13 cellular contexts compared by ENCODE assay signal in the genomic region with DNA sequence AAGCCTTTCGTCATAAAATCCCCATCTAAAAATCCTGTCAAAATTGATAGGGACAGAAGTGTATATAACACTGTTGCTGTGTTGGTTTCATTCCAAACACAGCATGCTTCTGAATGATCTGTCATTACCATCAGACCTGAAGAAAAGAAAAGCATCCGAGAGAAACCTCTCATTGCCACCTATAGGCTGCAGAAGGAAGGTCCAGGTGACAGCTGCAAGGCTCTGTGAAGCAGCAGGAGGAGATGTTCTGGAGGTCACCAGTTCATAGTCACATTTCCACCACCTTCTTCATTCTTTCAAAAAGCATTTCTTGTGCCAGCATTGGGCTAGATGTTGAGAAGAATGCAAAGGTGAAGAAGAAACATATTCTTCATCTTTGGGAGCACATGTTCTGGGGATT.
DNase-seq lines count a peak whose midpoint lies in the region; ATAC-seq and TF ChIP-seq lines count a peak whose summit lies in the region.
"Had no signal": no experiment of that assay in that cellular context is flagged by ENCODE, and none has a peak within 500 bp of the region (broad histone marks: within the 10 kb centered on the region; RNA-seq: fewer than 3 reads in every experiment).

No MANE protein-coding gene starts in this region.

- no peaks in the 10 kb centered on the region for H3K9me3 Mint-ChIP-seq in nephron
- H3K9me3 Mint-ChIP-seq: T-helper 1 cell treated with Interleukin-12 subunit alpha and Interleukin-12 subunit beta and Interleukin-4 antibody, amounts not matched to agents 30 μg/mL and 1 μg/mL, for 36 hours had no signal

- H3K4me1 Mint-ChIP-seq in nephron, result peaks cover 38% of the 10 kb centered on the region

- no peak overlapping the region for H3K4me3 ChIP-seq in astrocyte of the spinal cord (ENCODE audit: low read depth, low read length)
- H3K4me3 ChIP-seq: sigmoid colon, vagina had no signal

- TF ChIP-seq CTCF in astrocyte of the spinal cord (IDR thresholded peaks at IDR 0.05; ENCODE audit: low read depth, low read length), result peak; percentile 12
- TF ChIP-seq CTCF in nephron (IDR thresholded peaks at IDR 0.05; ENCODE audit: unreplicated experiment in 3 of 3), result peak; percentile 15 to 37 (median 34)

- in situ Hi-C loops in astrocyte of the spinal cord (cut with HindIII; ENCODE audit: low sequenced_read_pairs), result no loop called here

- H3K4me3 Mint-ChIP-seq in nephron, result no peak overlapping the region
- H3K4me3 Mint-ChIP-seq: T-helper 1 cell treated with Interleukin-12 subunit alpha and Interleukin-12 subunit beta and Interleukin-4 antibody, amounts not matched to agents 30 μg/mL and 1 μg/mL, for 36 hours had no signal

- peak; percentile 53 for ATAC-seq in GM18502 (IDR thresholded peaks at IDR 0.05; ENCODE audit: poor library complexity, unreplicated experiment)
- ATAC-seq in HG02642 (IDR thresholded peaks at IDR 0.05; ENCODE audit: poor library complexity, unreplicated experiment), result no peak
- ATAC-seq: left ventricle myocardium superior had no signal

- H3K36me3 Mint-ChIP-seq in nephron (ENCODE audit: low read depth), result no peaks in the 10 kb centered on the region

- no peaks in the 10 kb centered on the region for H3K27me3 Mint-ChIP-seq in nephron (ENCODE audit: low read depth)

- DNase-seq in HT-29 (ENCODE audit: low spot score) (peak; percentile 58), astrocyte of the spinal cord (ENCODE audit: low read depth, low spot score) (no peak), DMS79 treated with DMSO at 0.1 percent for 48 hours (lab: John Stamatoyannopoulos, UW) (no peak)
- no peak for DNase-seq in NK-92 treated with Interleukin-12 subunit alpha and Interleukin-12 subunit beta, amount 100 ng/mL, for 24 hours (lab: John Stamatoyannopoulos, UW)
- DNase-seq: activated CD8-positive, alpha-beta memory T cell treated with anti-CD3 and anti-CD28 coated beads, Interleukin-2, amount 50 U/mL, for 4 hours; aorta; left ventricle myocardium superior; sigmoid colon had no signal

- peak overlapping the region; percentile 30 to 98 (median 96) for H3K27ac Mint-ChIP-seq in nephron
- H3K27ac Mint-ChIP-seq: T-helper 1 cell treated with Interleukin-12 subunit alpha and Interleukin-12 subunit beta and Interleukin-4 antibody, amounts not matched to agents 30 μg/mL and 1 μg/mL, for 36 hours had no signal
